Comparison of ENCODE assay signal across 11 cellular contexts in genomic region chr1:45001011-45001481, GRCh38. TPM values are rescaled to one million over a fixed set of nuclear protein-coding genes. Genes with fewer than 3 reads are reported as not detected.
DNase-seq lines count a peak whose midpoint lies in the region; ATAC-seq and TF ChIP-seq lines count a peak whose summit lies in the region.
"Had no signal": no experiment of that assay in that cellular context is flagged by ENCODE, and none has a peak within 500 bp of the region (broad histone marks: within the 10 kb centered on the region; RNA-seq: fewer than 3 reads in every experiment).

No MANE protein-coding gene starts in this region.

- POLR2A ChIA-PET in activated CD4-positive, alpha-beta T cell treated with anti-CD3 and anti-CD28 coated beads, Interleukin-2, amount 10 ng/mL, durations not matched to agents 7 days and 5 days (lab: Charles Lee), result no interaction called here
- POLR2A ChIA-PET in WTC11 (lab: Charles Lee), result interaction anchor here (1.2 kb wide), 1 partner anchor 11 kb away, joined by 4 read pairs; the partner anchor contains the start of gene UROD

- intact Hi-C loops in left colon (cut with DNase I, micrococcal nuclease) (no loop called here), dorsolateral prefrontal cortex (cut with DNase I) (no loop called here)

- peaks cover 9% of the 10 kb centered on the region for H3K4me1 Mint-ChIP-seq in activated CD4-positive, alpha-beta T cell treated with anti-CD3 and anti-CD28 coated beads, Interleukin-2, amount 10 ng/mL, durations not matched to agents 7 days and 5 days
- H3K4me1 Mint-ChIP-seq in WTC11, result peaks cover 6% of the 10 kb centered on the region
- H3K4me1 Mint-ChIP-seq in stimulated activated naive CD8-positive, alpha-beta T cell treated with anti-CD3 and anti-CD28 coated beads, Interleukin-15, amount 100 ng/mL, for 72 hours, result peaks cover 11% of the 10 kb centered on the region

- H3K27me3 ChIP-seq in dorsolateral prefrontal cortex, result no peaks in the 10 kb centered on the region

- peak overlapping the region in 1 of 59 donors; percentile 15 for H3K27ac ChIP-seq in dorsolateral prefrontal cortex

- CTCF ChIA-PET in activated CD4-positive, alpha-beta T cell treated with anti-CD3 and anti-CD28 coated beads, Interleukin-2, amount 10 ng/mL, durations not matched to agents 7 days and 5 days (lab: Charles Lee), result no interaction called here
- CTCF ChIA-PET in WTC11 (lab: Charles Lee), result interaction anchor here (0.5 to 2.0 kb wide), 2 partner anchors 165 to 190 kb away, joined by 4 read pairs; no protein-coding TSS in a partner anchor

- no peak for DNase-seq in activated CD4-positive, alpha-beta T cell treated with anti-CD3 and anti-CD28 coated beads, Interleukin-2, amount 10 ng/mL, durations not matched to agents 7 days and 5 days
- no peak for DNase-seq in activated CD4-positive, alpha-beta T cell treated with anti-CD3 and anti-CD28 coated beads, Interleukin-2, amount 50 U/mL, for 48 hours
- DNase-seq in WTC11 (ENCODE audit: low spot score), result no peak
- DNase-seq in left colon, result no peak
- no peak for DNase-seq in stimulated activated naive CD8-positive, alpha-beta T cell treated with anti-CD3 and anti-CD28 coated beads, Interleukin-15, amount 100 ng/mL, for 72 hours
- no peak for DNase-seq in NCI-H1105 treated with DMSO at 0.1 percent for 48 hours (lab: John Stamatoyannopoulos, UW)
- DNase-seq in dorsolateral prefrontal cortex, result no peak
- DNase-seq: GF-D8; NCI-H1092 treated with DMSO at 0.1 percent for 48 hours; stimulated activated CD4-positive, alpha-beta T cell treated with anti-CD3 and anti-CD28 coated beads, Interleukin-15, amount 100 ng/mL, for 24 hours had no signal

- H3K27me3 Mint-ChIP-seq in activated CD4-positive, alpha-beta T cell treated with anti-CD3 and anti-CD28 coated beads, Interleukin-2, amount 10 ng/mL, durations not matched to agents 7 days and 5 days, result no peaks in the 10 kb centered on the region
- H3K27me3 Mint-ChIP-seq in WTC11 (ENCODE audit: low read depth), result no peaks in the 10 kb centered on the region
- no peaks in the 10 kb centered on the region for H3K27me3 Mint-ChIP-seq in stimulated activated naive CD8-positive, alpha-beta T cell treated with anti-CD3 and anti-CD28 coated beads, Interleukin-15, amount 100 ng/mL, for 72 hours

- H3K9me3 Mint-ChIP-seq in activated CD4-positive, alpha-beta T cell treated with anti-CD3 and anti-CD28 coated beads, Interleukin-2, amount 10 ng/mL, durations not matched to agents 7 days and 5 days, result no peaks in the 10 kb centered on the region
- H3K9me3 Mint-ChIP-seq in WTC11, result no peaks in the 10 kb centered on the region
- no peaks in the 10 kb centered on the region for H3K9me3 Mint-ChIP-seq in stimulated activated naive CD8-positive, alpha-beta T cell treated with anti-CD3 and anti-CD28 coated beads, Interleukin-15, amount 100 ng/mL, for 72 hours

- no peak overlapping the region for H3K4me3 Mint-ChIP-seq in activated CD4-positive, alpha-beta T cell treated with anti-CD3 and anti-CD28 coated beads, Interleukin-2, amount 10 ng/mL, durations not matched to agents 7 days and 5 days
- no peak overlapping the region for H3K4me3 Mint-ChIP-seq in WTC11
- no peak overlapping the region for H3K4me3 Mint-ChIP-seq in stimulated activated naive CD8-positive, alpha-beta T cell treated with anti-CD3 and anti-CD28 coated beads, Interleukin-15, amount 100 ng/mL, for 72 hours

- H3K36me3 Mint-ChIP-seq in activated CD4-positive, alpha-beta T cell treated with anti-CD3 and anti-CD28 coated beads, Interleukin-2, amount 10 ng/mL, durations not matched to agents 7 days and 5 days (ENCODE audit: low read depth), result peaks cover 23% of the 10 kb centered on the region
- H3K36me3 Mint-ChIP-seq in WTC11, result peaks cover 24% of the 10 kb centered on the region

- ATAC-seq in WTC11 (no peak; the same call in 1 of the 2 replicates), left colon (peak; percentile 23), GM18858 (IDR thresholded peaks at IDR 0.05; ENCODE audit: unreplicated experiment) (no peak)
- ATAC-seq in stimulated activated naive CD8-positive, alpha-beta T cell treated with anti-CD3 and anti-CD28 coated beads, Interleukin-15, amount 100 ng/mL, for 72 hours, result peak; percentile 42

- peak overlapping the region; percentile 48 for H3K27ac Mint-ChIP-seq in activated CD4-positive, alpha-beta T cell treated with anti-CD3 and anti-CD28 coated beads, Interleukin-2, amount 10 ng/mL, durations not matched to agents 7 days and 5 days
- H3K27ac Mint-ChIP-seq in WTC11, result peak overlapping the region; percentile 22; the same call in 1 of the 2 replicates
- H3K27ac Mint-ChIP-seq in stimulated activated naive CD8-positive, alpha-beta T cell treated with anti-CD3 and anti-CD28 coated beads, Interleukin-15, amount 100 ng/mL, for 72 hours, result peak overlapping the region in 1 of 2 donors; percentile 22

- TF ChIP-seq CTCF in WTC11 (IDR thresholded peaks at IDR 0.05) (no peak), dorsolateral prefrontal cortex (IDR thresholded peaks at IDR 0.05 in 54 of 56, conservative IDR thresholded peaks at IDR 0.05 in 2 of 56; ENCODE audit: low read depth in 1 of 56, partially characterized antibody in 56 of 56) (no peak)

- H3K4me3 ChIP-seq in dorsolateral prefrontal cortex, result no peak overlapping the region

TF ChIP-seq in WTC11, 78 proteins besides CTCF, POLR2A, EP300 and RAD21:
- TF ChIP-seq GRHL2 (CRISPR knock-in tag; IDR thresholded peaks at IDR 0.05; ENCODE audit: insufficient replicate concordance, severe bottlenecking) (no peak), TP53 (CRISPR knock-in tag; IDR thresholded peaks at IDR 0.05) (no peak), ZNF423 (CRISPR knock-in tag; IDR thresholded peaks at IDR 0.05) (no peak)

RNA-seq across cellular contexts. Expression of gene HECTD3, which starts 10.1 kb away (rescaled TPM):
- total RNA-seq in activated CD4-positive, alpha-beta T cell treated with anti-CD3 and anti-CD28 coated beads, Interleukin-2, amount 10 ng/mL, durations not matched to agents 7 days and 5 days, result 10 to 100 TPM; 38.7 to 42.3 TPM
- 33.2 to 39.5 TPM (median 35.1 TPM) in 3 replicates for total RNA-seq in WTC11 (2021)
- total RNA-seq in left colon, result 100 to 1,000 TPM; 112 to 126 TPM
- total RNA-seq in dorsolateral prefrontal cortex, result 10 to 100 TPM; 25.8 to 45.8 (median 33.5) TPM

RNA-seq across cellular contexts. Expression of gene UROD, which starts 11.0 kb away (rescaled TPM):
- 10 to 100 TPM; 66.4 to 70.7 TPM for total RNA-seq in activated CD4-positive, alpha-beta T cell treated with anti-CD3 and anti-CD28 coated beads, Interleukin-2, amount 10 ng/mL, durations not matched to agents 7 days and 5 days
- total RNA-seq in WTC11 (2021) (95.2 to 118 TPM (median 96.0 TPM) in 3 replicates), left colon (10 to 100 TPM; 45.4 to 46.4 TPM), dorsolateral prefrontal cortex (100 to 1,000 TPM in 25 of 120 experiments, 10 to 100 TPM in 95; 53.7 to 114 (median 90.3) TPM)

RNA-seq across cellular contexts. Expression of gene EIF2B3, which starts 14.7 kb away (rescaled TPM):
- 10 to 100 TPM; 23.5 to 25.4 TPM for total RNA-seq in activated CD4-positive, alpha-beta T cell treated with anti-CD3 and anti-CD28 coated beads, Interleukin-2, amount 10 ng/mL, durations not matched to agents 7 days and 5 days
- total RNA-seq in WTC11 (2021) (27.4 to 33.2 TPM (median 29.0 TPM) in 3 replicates), left colon (10 to 100 TPM; 11.1 to 12.8 TPM), dorsolateral prefrontal cortex (10 to 100 TPM; 22.5 to 39.4 (median 29.6) TPM)

Comparison
In these comparisons a context has a peak if more than half of its experiments do, and no peak if none do; other contexts are left out.
1. ATAC-seq: peak in left colon (single experiment) and stimulated activated naive CD8-positive, alpha-beta T cell treated with anti-CD3 and anti-CD28 coated beads, Interleukin-15, amount 100 ng/mL, for 72 hours (single experiment); none in WTC11 (single experiment) and GM18858 (single experiment).